14 cellular contexts compared by ENCODE assay signal in genomic region chr4:180542445-180543100, GRCh38.
DNase-seq lines count a peak whose midpoint lies in the region; ATAC-seq and TF ChIP-seq lines count a peak whose summit lies in the region.
"Had no signal": no experiment of that assay in that cellular context is flagged by ENCODE, and none has a peak within 500 bp of the region (broad histone marks: within the 10 kb centered on the region; RNA-seq: fewer than 3 reads in every experiment).

No MANE protein-coding gene starts in this region.

- CTCF ChIA-PET in activated CD4-positive, alpha-beta memory T cell treated with anti-CD3 and anti-CD28 coated beads, Interleukin-2, amount 10 ng/mL, durations not matched to agents 7 days and 5 days (lab: Charles Lee): no interaction called here

- DNase-seq in Daoy (ENCODE audit: low read depth) (peak; percentile 77), T1000 (lab: John Stamatoyannopoulos, UW) (peak; percentile 17), glomerular visceral epithelial cell (ENCODE audit: extremely low spot score) (peak; percentile 63), Right ventricle myocardium superior (no peak)
- no peak for DNase-seq in activated CD4-positive, alpha-beta T cell treated with anti-CD3 and anti-CD28 coated beads for 4 hours
- DNase-seq in activated CD4-positive, alpha-beta memory T cell treated with anti-CD3 and anti-CD28 coated beads, Interleukin-2, amount 10 ng/mL, durations not matched to agents 7 days and 5 days: no peak
- DNase-seq: lower lobe of right lung; NCI-H526 treated with DMSO at 0.1 percent for 48 hours; stimulated activated CD4-positive, alpha-beta T cell treated with anti-CD3 and anti-CD28 coated beads, Interleukin-4, amount 100 ng/mL, for 1 hour; T-helper 9 cell had no signal

- H3K27ac Mint-ChIP-seq in activated CD4-positive, alpha-beta memory T cell treated with anti-CD3 and anti-CD28 coated beads, Interleukin-2, amount 10 ng/mL, durations not matched to agents 7 days and 5 days: no peak overlapping the region
- H3K27ac Mint-ChIP-seq: CD14-positive monocyte, IgD-negative memory B cell had no signal

- POLR2A ChIA-PET in activated CD4-positive, alpha-beta memory T cell treated with anti-CD3 and anti-CD28 coated beads, Interleukin-2, amount 10 ng/mL, durations not matched to agents 7 days and 5 days (lab: Charles Lee): no interaction called here

- no peak for TF ChIP-seq EP300 in Ishikawa (IDR thresholded peaks at IDR 0.05; ENCODE audit: borderline replicate concordance)

- no peak overlapping the region for H3K4me3 Mint-ChIP-seq in activated CD4-positive, alpha-beta memory T cell treated with anti-CD3 and anti-CD28 coated beads, Interleukin-2, amount 10 ng/mL, durations not matched to agents 7 days and 5 days
- H3K4me3 Mint-ChIP-seq: CD14-positive monocyte, IgD-negative memory B cell had no signal

- H3K9me3 Mint-ChIP-seq in activated CD4-positive, alpha-beta memory T cell treated with anti-CD3 and anti-CD28 coated beads, Interleukin-2, amount 10 ng/mL, durations not matched to agents 7 days and 5 days: peaks cover 8% of the 10 kb centered on the region

- no peak for TF ChIP-seq RAD21 in Ishikawa (IDR thresholded peaks at IDR 0.05; ENCODE audit: low read depth)

- no peaks in the 10 kb centered on the region for H3K27me3 Mint-ChIP-seq in activated CD4-positive, alpha-beta memory T cell treated with anti-CD3 and anti-CD28 coated beads, Interleukin-2, amount 10 ng/mL, durations not matched to agents 7 days and 5 days
- H3K27me3 Mint-ChIP-seq: IgD-negative memory B cell had no signal

- no peaks in the 10 kb centered on the region for H3K4me1 Mint-ChIP-seq in activated CD4-positive, alpha-beta memory T cell treated with anti-CD3 and anti-CD28 coated beads, Interleukin-2, amount 10 ng/mL, durations not matched to agents 7 days and 5 days
- H3K4me1 Mint-ChIP-seq: CD14-positive monocyte, IgD-negative memory B cell had no signal

- ATAC-seq in HG03108 (IDR thresholded peaks at IDR 0.05; ENCODE audit: unreplicated experiment) (no peak), Right ventricle myocardium superior (ENCODE audit: poor library complexity) (no peak)
- ATAC-seq: lower lobe of right lung had no signal

- H3K36me3 Mint-ChIP-seq in activated CD4-positive, alpha-beta memory T cell treated with anti-CD3 and anti-CD28 coated beads, Interleukin-2, amount 10 ng/mL, durations not matched to agents 7 days and 5 days (ENCODE audit: low read depth): no peaks in the 10 kb centered on the region
- H3K36me3 Mint-ChIP-seq: CD14-positive monocyte, IgD-negative memory B cell had no signal

- intact Hi-C loops in Right ventricle myocardium superior (cut with DNase I): no loop called here

TF ChIP-seq in Ishikawa, 13 proteins besides CTCF, POLR2A, EP300 and RAD21:
- TF ChIP-seq NFIC (IDR thresholded peaks at IDR 0.05): peak; percentile 68
- TF ChIP-seq REST (IDR thresholded peaks at IDR 0.05; ENCODE audit: low read depth): no peak

Comparison
In these comparisons a context has a peak if more than half of its experiments do, and no peak if none do; other contexts are left out.
1. DNase-seq: peak in Daoy (single experiment), T1000 (single experiment) and glomerular visceral epithelial cell (single experiment); none in activated CD4-positive, alpha-beta T cell treated with anti-CD3 and anti-CD28 coated beads for 4 hours (0 of 2), activated CD4-positive, alpha-beta memory T cell treated with anti-CD3 and anti-CD28 coated beads, Interleukin-2, amount 10 ng/mL, durations not matched to agents 7 days and 5 days (single experiment) and Right ventricle myocardium superior (single experiment).